In genomic region chr3:32501785-32502088, GRCh38 we compare ENCODE assay signal across 8 cellular contexts. TPM values are rescaled to one million over a fixed set of nuclear protein-coding genes. Genes with fewer than 3 reads are reported as not detected.
DNase-seq lines count a peak whose midpoint lies in the region; FAIRE-seq and TF ChIP-seq lines count a peak whose summit lies in the region.

No MANE protein-coding gene starts in this region.

- H3K4me3 Mint-ChIP-seq in osteocyte (ENCODE audit: unreplicated experiment) = peak overlapping the region; percentile 94

- H3K27me3 ChIP-seq in Loucy (ENCODE audit: insufficient read depth, low read length, poor library complexity, severe bottlenecking) (no peaks in the 10 kb centered on the region), H1 (replicated peaks in 1 of 4; ENCODE audit: control insufficient read depth in 3 of 4, extremely low read depth in 1 of 4, insufficient read depth in 3 of 4, low read length in 3 of 4) (no peaks in the 10 kb centered on the region)

- peaks cover 46% of the 10 kb centered on the region for H3K4me1 ChIP-seq in Loucy (ENCODE audit: insufficient read depth, low read length, poor library complexity, severe bottlenecking)
- H3K4me1 ChIP-seq in H1 (replicated peaks in 1 of 4; ENCODE audit: control insufficient read depth in 3 of 4, insufficient read depth in 4 of 4, low read length in 3 of 4) = peaks cover 0 to 7% (median 3%) of the 10 kb centered on the region in 4 experiments; a peak in 5 of 7 replicates

- no peak overlapping the region for H3K14ac ChIP-seq in H1 (ENCODE audit: insufficient read length)

- peak overlapping the region; percentile 98 for H3K27ac Mint-ChIP-seq in osteocyte (ENCODE audit: unreplicated experiment)

- H2BK15ac ChIP-seq in H1 (ENCODE audit: low read length) = no peak overlapping the region

- no peak for TF ChIP-seq RAD21 in H1 (IDR thresholded peaks at IDR 0.05 in 1 of 2, conservative IDR thresholded peaks at IDR 0.05 in 1 of 2; ENCODE audit: low read depth in 2 of 2, low read length in 2 of 2)

- no peak overlapping the region for H2BK20ac ChIP-seq in H1 (ENCODE audit: low read length)

- 13% methylated on average over 3 of the region's 3 CpGs; no CpG with 5 or more reads in 1 of the 2 experiments for WGBS in H1 (ENCODE audit: extremely low coverage in 1 of 2, insufficient coverage in 1 of 2, insufficient read length in 1 of 2, insufficient replicate concordance in 2 of 2, low coverage in 1 of 2, low lambda C conversion rate in 2 of 2, missing lambda C conversion rate in 1 of 2), 2 experiments

- no peak overlapping the region for H3K27ac ChIP-seq in H1 (ENCODE audit: low read depth, low read length)

- no peak overlapping the region for H2AK5ac ChIP-seq in H1 (ENCODE audit: low read depth, low read length)

- H3K36me3 ChIP-seq in Loucy (ENCODE audit: insufficient read depth, low read length) = no peaks in the 10 kb centered on the region
- no peaks in the 10 kb centered on the region for H3K36me3 ChIP-seq in H1 (ENCODE audit: control insufficient read depth in 2 of 4, insufficient read depth in 4 of 4, low read length in 3 of 4)

- peaks cover 4% of the 10 kb centered on the region for H3F3A ChIP-seq in Loucy (ENCODE audit: low read depth)

- CTCF ChIA-PET in H1 (lab: Charles Lee; ENCODE audit: partially characterized antibody) = interaction anchor here (1.9 kb wide), 1 partner anchor 34 kb away, joined by 6 read pairs; no protein-coding TSS in a partner anchor

- H3K36me3 Mint-ChIP-seq in osteocyte (ENCODE audit: unreplicated experiment) = peaks cover 6% of the 10 kb centered on the region

- no peak overlapping the region for H2BK120ac ChIP-seq in H1 (replicated peaks; ENCODE audit: low read depth, low read length)

- H3K79me2 ChIP-seq in Loucy (ENCODE audit: insufficient read depth, low read length) (peaks cover 52% of the 10 kb centered on the region), H1 (ENCODE audit: control insufficient read depth in 1 of 2, insufficient read depth in 2 of 2, low read length in 2 of 2) (peaks cover 0 to 40% of the 10 kb centered on the region in 2 experiments; a peak in 2 of 4 replicates)

- no peak overlapping the region for H3K4ac ChIP-seq in H1 (replicated peaks; ENCODE audit: insufficient read length, low read depth, low read length)

- no peaks in the 10 kb centered on the region for H3K9me2 ChIP-seq in Loucy (replicated peaks; ENCODE audit: low read depth, low read length)

- POLR2A ChIA-PET in H1 (lab: Charles Lee; ENCODE audit: partially characterized antibody) = interaction anchor here (0.8 to 2.3 kb wide), 3 partner anchors 10 to 132 kb away, joined by 3 to 10 read pairs (median 3); no protein-coding TSS in a partner anchor

- no peaks in the 10 kb centered on the region for H3K9me3 Mint-ChIP-seq in osteocyte (ENCODE audit: unreplicated experiment)

- H3K23me2 ChIP-seq in H1 (ENCODE audit: low read depth, low read length) = no peaks in the 10 kb centered on the region

- H3K9me3 ChIP-seq in Loucy (ENCODE audit: insufficient read depth, low read depth, low read length) (no peaks in the 10 kb centered on the region), H1 (ENCODE audit: insufficient read depth in 2 of 2, low read depth in 1 of 2, low read length in 1 of 2) (no peaks in the 10 kb centered on the region)

- DNase-seq in GM12865 (ENCODE audit: low read depth) (no peak), H1 (ENCODE audit: low read depth in 1 of 2, low spot score in 2 of 2) (no peak), osteocyte (ENCODE audit: extremely low spot score, unreplicated experiment) (no peak), DMS79 treated with DMSO at 0.1 percent for 48 hours (lab: John Stamatoyannopoulos, UW) (no peak), CD1c-positive myeloid dendritic cell (ENCODE audit: extremely low spot score) (no peak), GM13977 (ENCODE audit: low spot score) (no peak)
- DNase-seq in stimulated activated naive CD4-positive, alpha-beta T cell treated with Interleukin-2 at 50 U/mL for 16 hours (lab: John Stamatoyannopoulos, UW) = no peak

- H3K4me3 ChIP-seq in GM12865 (ENCODE audit: low read depth, low read length) = peak overlapping the region; percentile 78
- peak overlapping the region; percentile 82 for H3K4me3 ChIP-seq in Loucy (ENCODE audit: low read length, poor library complexity, severe bottlenecking)
- peak overlapping the region; percentile 83 to 98 (median 88) for H3K4me3 ChIP-seq in H1 (ENCODE audit: extremely low read depth in 1 of 4, insufficient read depth in 2 of 4, low read depth in 3 of 4, low read length in 4 of 4)

- no peak overlapping the region for H3K56ac ChIP-seq in H1 (replicated peaks; ENCODE audit: insufficient read length, low read depth, low read length)

- H2BK5ac ChIP-seq in H1 (ENCODE audit: low read depth, low read length) = no peak overlapping the region

- peak overlapping the region; percentile 94 for H3K4me2 ChIP-seq in Loucy (ENCODE audit: low read depth, low read length, poor library complexity, severe bottlenecking)
- peak overlapping the region; percentile 79 for H3K4me2 ChIP-seq in H1 (ENCODE audit: insufficient read depth in 1 of 2, low read depth in 2 of 2, low read length in 2 of 2)

- H4K5ac ChIP-seq in H1 (ENCODE audit: insufficient read length, low read depth, low read length) = no peak overlapping the region

- H4K20me1 ChIP-seq in Loucy (ENCODE audit: insufficient read depth, low read length, poor library complexity, severe bottlenecking) (peaks cover 40% of the 10 kb centered on the region), H1 (replicated peaks in 1 of 2; ENCODE audit: control insufficient read depth in 1 of 2, insufficient read depth in 2 of 2, low read length in 2 of 2) (peaks cover 0 to 2% of the 10 kb centered on the region in 2 experiments)

- H2AFZ ChIP-seq in Loucy (ENCODE audit: low read length) (peak overlapping the region; percentile 99; the same call in 1 of the 2 replicates), H1 (ENCODE audit: low read length) (no peak overlapping the region)

- FAIRE-seq in H1 (lab: Jason Lieb, UNC) = no peak

- no peak overlapping the region for H4K91ac ChIP-seq in H1 (replicated peaks; ENCODE audit: insufficient read length, low read length)

- H4K8ac ChIP-seq in H1 (ENCODE audit: extremely low read depth, insufficient read depth, low read length) = no peak overlapping the region

- H3K18ac ChIP-seq in H1 (ENCODE audit: extremely low read depth, low read length) = no peak overlapping the region; the same call in 1 of the 2 replicates

- no peaks in the 10 kb centered on the region for H3K27me3 Mint-ChIP-seq in osteocyte (ENCODE audit: unreplicated experiment)

- TF ChIP-seq POLR2A in H1 (IDR thresholded peaks at IDR 0.05; ENCODE audit: control extremely low read depth in 1 of 2, low read depth in 2 of 2, low read length in 2 of 2) = no peak

- no peak for TF ChIP-seq EP300 in H1 (IDR thresholded peaks at IDR 0.05; ENCODE audit: borderline replicate concordance in 1 of 2, low read depth in 2 of 2, low read length in 2 of 2)

- no peaks in the 10 kb centered on the region for H3K79me1 ChIP-seq in H1 (ENCODE audit: low read depth, low read length)

- peak overlapping the region; percentile 91 for H3K9ac ChIP-seq in Loucy (ENCODE audit: low read depth, low read length, poor library complexity, severe bottlenecking)
- H3K9ac ChIP-seq in H1 (replicated peaks in 1 of 4; ENCODE audit: extremely low read depth in 1 of 4, low read depth in 3 of 4, low read length in 3 of 4) = peak overlapping the region in 2 of 4 experiments; percentile 67 to 70; a peak in 3 of 7 replicates

- in situ Hi-C loops in GM13977 (cut with MboI; ENCODE audit: low pct_unique_long_range_greater_than_20kb, low sequenced_read_pairs, unreplicated experiment) = loop anchor here (10.0 to 25.0 kb wide), 2 partner anchors 163 to 411 kb away; no protein-coding TSS in a partner anchor

- TF ChIP-seq CTCF in GM12865 (IDR thresholded peaks at IDR 0.05; ENCODE audit: insufficient read depth, low read depth, low read length, missing control alignments) (no peak), Loucy (conservative IDR thresholded peaks at IDR 0.05; ENCODE audit: low read length) (no peak), H1 (IDR thresholded peaks at IDR 0.05; ENCODE audit: control extremely low read depth in 1 of 3, insufficient read depth in 1 of 3, low read depth in 1 of 3, low read length in 3 of 3) (no peak), osteocyte (IDR thresholded peaks at IDR 0.05) (no peak), GM13977 (IDR thresholded peaks at IDR 0.05; ENCODE audit: extremely low read depth, insufficient read depth, missing control alignments) (no peak)

- H3K4me1 Mint-ChIP-seq in osteocyte (ENCODE audit: unreplicated experiment) = peaks cover 27% of the 10 kb centered on the region

- no peak overlapping the region for H2BK12ac ChIP-seq in H1 (ENCODE audit: low read depth, low read length)

- H3K23ac ChIP-seq in H1 (ENCODE audit: insufficient read length) = no peak overlapping the region

TF ChIP-seq in H1, 55 proteins besides CTCF, POLR2A, EP300 and RAD21 (continues in another document):
- TF ChIP-seq POLR2AphosphoS5 (IDR thresholded peaks at IDR 0.05; ENCODE audit: low read depth, low read length) (no peak), RXRA (IDR thresholded peaks at IDR 0.05; ENCODE audit: insufficient read depth, low read depth, low read length) (no peak), RBBP5 (IDR thresholded peaks at IDR 0.05; ENCODE audit: borderline replicate concordance, low read depth, low read length) (no peak), EZH2 (IDR thresholded peaks at IDR 0.05; ENCODE audit: low read depth, low read length, severe bottlenecking) (no peak), SIN3A (conservative IDR thresholded peaks at IDR 0.05 in 1 of 2, IDR thresholded peaks at IDR 0.05 in 1 of 2; ENCODE audit: low read depth in 1 of 2, low read length in 2 of 2) (no peak)

RNA-seq across cellular contexts. Expression of gene CMTM6, which starts 0.9 kb away (rescaled TPM):
- 46.8 and 51.5 TPM in 2 replicates for total RNA-seq in H1 (2021; fragmentation: NEBNext Ultra II Directional; extraction: Animal tissue kit (Norgen Biotek cat#: 25700))
- polyA plus RNA-seq in H1 (2011; rRNA removed) = 14.0 and 24.0 TPM in 2 replicates
- polyA plus RNA-seq in H1 (2011; cell fraction: cytosol; rRNA removed) = 24.6 TPM
- polyA plus RNA-seq in H1 (2011; cell fraction: nucleus; rRNA removed) = 18.4 TPM
- 18.6 to 30.7 TPM (median 21.9 TPM) in 4 replicates for polyA plus RNA-seq in H1 (2012, experiment 1 of 2)
- 4.9 TPM for polyA plus RNA-seq in H1 (2012, experiment 2 of 2)
- polyA plus RNA-seq in H1 (2013, experiment 1 of 2) = 62.4 TPM
- polyA plus RNA-seq in H1 (2013, experiment 2 of 2) = 70.2 TPM
- 17.8 and 22.2 TPM in 2 replicates for polyA minus RNA-seq in H1 (2011; rRNA and poly(A)+ RNA removed)
- polyA minus RNA-seq in H1 (2011; cell fraction: cytosol; rRNA and poly(A)+ RNA removed) = 10.1 TPM
- 31.1 TPM for polyA minus RNA-seq in H1 (2011; cell fraction: nucleus; rRNA and poly(A)+ RNA removed)
- total RNA-seq in osteocyte = 60.4 and 61.5 TPM in 2 replicates
